1 cellular context compared by ENCODE assay signal in genomic region chr9:6173914-6174313, GRCh38.
TF ChIP-seq lines count a peak whose summit lies in the region.

No MANE protein-coding gene starts in this region.

TF ChIP-seq in GM12878, 131 proteins besides CTCF, POLR2A, EP300 and RAD21 (continued from another document):
- no peak for TF ChIP-seq CEBPZ (IDR thresholded peaks at IDR 0.05; ENCODE audit: low read depth, low read length)
TF ChIP-seq in GM12878: peak in this region for 1.
